8 cellular contexts compared by ENCODE assay signal in genomic region chr3:12994357-12994606, GRCh38.
DNase-seq lines count a peak whose midpoint lies in the region; ATAC-seq and TF ChIP-seq lines count a peak whose summit lies in the region.

No MANE protein-coding gene starts in this region.

- H3K36me3 Mint-ChIP-seq in glutamatergic neuron (ENCODE audit: unreplicated experiment) (no peaks in the 10 kb centered on the region), progenitor cell of endocrine pancreas (ENCODE audit: insufficient read depth) (no peaks in the 10 kb centered on the region)

- peak overlapping the region; percentile 76 for H3K4me3 Mint-ChIP-seq in glutamatergic neuron (ENCODE audit: unreplicated experiment)
- H3K4me3 Mint-ChIP-seq in progenitor cell of endocrine pancreas (ENCODE audit: low read depth): peak overlapping the region; percentile 82

- H3K27me3 Mint-ChIP-seq in glutamatergic neuron (ENCODE audit: unreplicated experiment) (peaks cover 8% of the 10 kb centered on the region), progenitor cell of endocrine pancreas (peaks cover 11% of the 10 kb centered on the region)

- H3K9me3 Mint-ChIP-seq in glutamatergic neuron (ENCODE audit: unreplicated experiment) (peaks cover 19% of the 10 kb centered on the region), progenitor cell of endocrine pancreas (ENCODE audit: low read depth) (no peaks in the 10 kb centered on the region)

- TF ChIP-seq CTCF in VCaP (conservative IDR thresholded peaks at IDR 0.05) (no peak), glutamatergic neuron (IDR thresholded peaks at IDR 0.05; ENCODE audit: partially characterized antibody, unreplicated experiment) (no peak), progenitor cell of endocrine pancreas (IDR thresholded peaks at IDR 0.05; ENCODE audit: unreplicated experiment) (no peak), RWPE1 (conservative IDR thresholded peaks at IDR 0.05; ENCODE audit: low read depth) (no peak)

- POLR2A ChIA-PET in RWPE1 (lab: Yijun Ruan, JAX; ENCODE audit: low non-redundant PET): no interaction called here

- H3K27ac ChIP-seq in VCaP (peak overlapping the region; percentile 89), RWPE1 (no peak overlapping the region)

- H3K27ac Mint-ChIP-seq in glutamatergic neuron (ENCODE audit: unreplicated experiment): no peak overlapping the region
- no peak overlapping the region for H3K27ac Mint-ChIP-seq in progenitor cell of endocrine pancreas

- H3K4me1 Mint-ChIP-seq in glutamatergic neuron (ENCODE audit: low read depth, unreplicated experiment) (peaks cover 45% of the 10 kb centered on the region), progenitor cell of endocrine pancreas (ENCODE audit: low read depth) (peaks cover 4% of the 10 kb centered on the region)

- peak; percentile 24 for ATAC-seq in GM21529 (IDR thresholded peaks at IDR 0.05; ENCODE audit: unreplicated experiment)

- CTCF ChIA-PET in RWPE1 (lab: Yijun Ruan, JAX): interaction anchor here (0.7 kb wide), 1 partner anchor 10 kb away, joined by 3 read pairs; no protein-coding TSS in a partner anchor

- DNase-seq in Ammon's horn (ENCODE audit: low spot score): peak; percentile 50
- no peak for DNase-seq in glutamatergic neuron
- peak; percentile 28 for DNase-seq in progenitor cell of endocrine pancreas (ENCODE audit: low spot score, unreplicated experiment)
- no peak for DNase-seq in NCI-H2029 treated with DMSO at 0.1 percent for 48 hours (lab: John Stamatoyannopoulos, UW)
- no peak for DNase-seq in RWPE1 (ENCODE audit: low spot score)
- no peak for DNase-seq in Kasumi-1 (lab: John Stamatoyannopoulos, UW)

Comparison
In these comparisons a context has a peak if more than half of its experiments do, and no peak if none do; other contexts are left out.
1. DNase-seq: peak in Ammon's horn (single experiment) and progenitor cell of endocrine pancreas (single experiment); none in glutamatergic neuron (single experiment), NCI-H2029 treated with DMSO at 0.1 percent for 48 hours (single experiment), RWPE1 (single experiment) and Kasumi-1 (0 of 2).